In the genomic region with DNA sequence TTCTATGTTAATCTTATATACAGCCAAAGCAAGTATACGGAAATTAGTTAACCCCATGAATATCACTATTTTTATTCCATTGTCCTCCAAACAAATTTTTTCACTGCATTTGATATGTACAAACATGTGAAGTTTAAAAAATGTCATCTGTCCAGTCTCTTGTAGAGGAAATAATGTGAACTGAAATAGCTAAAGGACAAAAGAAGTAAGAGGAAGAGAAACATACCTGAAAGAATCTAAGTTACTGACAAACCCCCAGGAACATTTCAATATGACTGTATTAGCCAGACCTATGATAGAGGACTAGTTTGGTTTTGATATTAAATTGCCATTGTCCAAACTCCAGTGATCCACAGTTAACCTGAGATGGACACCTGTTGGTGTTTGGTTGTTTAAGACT, we compare ENCODE assay signal across 16 cellular contexts.
"Had no signal": no experiment of that assay in that cellular context is flagged by ENCODE, and none has a peak within 500 bp of the region (broad histone marks: within the 10 kb centered on the region; RNA-seq: fewer than 3 reads in every experiment).

No MANE protein-coding gene starts in this region.

- H3K4me1 Mint-ChIP-seq: activated CD4-positive, alpha-beta memory T cell treated with anti-CD3 and anti-CD28 coated beads, Interleukin-2, amount 10 ng/mL, durations not matched to agents 7 days and 5 days; activated CD4-positive, alpha-beta T cell treated with anti-CD3 and anti-CD28 coated beads for 36 hours; mesothelial cell of epicardium had no signal

- H3K4me3 Mint-ChIP-seq: activated CD4-positive, alpha-beta memory T cell treated with anti-CD3 and anti-CD28 coated beads, Interleukin-2, amount 10 ng/mL, durations not matched to agents 7 days and 5 days; activated CD4-positive, alpha-beta T cell treated with anti-CD3 and anti-CD28 coated beads for 36 hours; activated T-cell treated with anti-CD3 and anti-CD28 coated beads, Interleukin-2, amount 50 U/mL, for 24 hours; mesothelial cell of epicardium; neural crest cell had no signal

- H3K36me3 Mint-ChIP-seq: mesothelial cell of epicardium had no signal

- H3K9me3 Mint-ChIP-seq: activated CD4-positive, alpha-beta memory T cell treated with anti-CD3 and anti-CD28 coated beads, Interleukin-2, amount 10 ng/mL, durations not matched to agents 7 days and 5 days; activated T-cell treated with anti-CD3 and anti-CD28 coated beads, Interleukin-2, amount 50 U/mL, for 24 hours had no signal

- ATAC-seq: activated CD4-positive, alpha-beta T cell treated with anti-CD3 and anti-CD28 coated beads for 36 hours; gastroesophageal sphincter; right cardiac atrium had no signal

- DNase-seq: activated CD4-positive, alpha-beta memory T cell treated with anti-CD3 and anti-CD28 coated beads, Interleukin-2, amount 10 ng/mL, durations not matched to agents 7 days and 5 days; activated CD4-positive, alpha-beta T cell treated with anti-CD3 and anti-CD28 coated beads for 36 hours; activated naive CD4-positive, alpha-beta T cell treated with anti-CD3 and anti-CD28 coated beads, Interleukin-2, amount 50 U/mL, for 16 hours; activated T-cell treated with anti-CD3 and anti-CD28 coated beads, Interleukin-2, amount 50 U/mL, for 24 hours; adrenal gland; dorsolateral prefrontal cortex; erythroblast; right cardiac atrium; stimulated activated CD4-positive, alpha-beta T cell treated with anti-CD3 and anti-CD28 coated beads, Interleukin-15, amount 100 ng/mL, for 24 hours; stimulated activated CD4-positive, alpha-beta T cell treated with anti-CD3 and anti-CD28 coated beads, Interleukin-4, amount 100 ng/mL, for 1 hour; stimulated activated naive CD4-positive, alpha-beta T cell treated with Interleukin-2 at 50 U/mL for 16 hours; substantia nigra; transverse colon had no signal

- H3K27ac Mint-ChIP-seq: activated CD4-positive, alpha-beta memory T cell treated with anti-CD3 and anti-CD28 coated beads, Interleukin-2, amount 10 ng/mL, durations not matched to agents 7 days and 5 days; activated CD4-positive, alpha-beta T cell treated with anti-CD3 and anti-CD28 coated beads for 36 hours; activated T-cell treated with anti-CD3 and anti-CD28 coated beads, Interleukin-2, amount 50 U/mL, for 24 hours; mesothelial cell of epicardium had no signal
